Comparison of ENCODE assay signal across 2 cellular contexts in the genomic region with DNA sequence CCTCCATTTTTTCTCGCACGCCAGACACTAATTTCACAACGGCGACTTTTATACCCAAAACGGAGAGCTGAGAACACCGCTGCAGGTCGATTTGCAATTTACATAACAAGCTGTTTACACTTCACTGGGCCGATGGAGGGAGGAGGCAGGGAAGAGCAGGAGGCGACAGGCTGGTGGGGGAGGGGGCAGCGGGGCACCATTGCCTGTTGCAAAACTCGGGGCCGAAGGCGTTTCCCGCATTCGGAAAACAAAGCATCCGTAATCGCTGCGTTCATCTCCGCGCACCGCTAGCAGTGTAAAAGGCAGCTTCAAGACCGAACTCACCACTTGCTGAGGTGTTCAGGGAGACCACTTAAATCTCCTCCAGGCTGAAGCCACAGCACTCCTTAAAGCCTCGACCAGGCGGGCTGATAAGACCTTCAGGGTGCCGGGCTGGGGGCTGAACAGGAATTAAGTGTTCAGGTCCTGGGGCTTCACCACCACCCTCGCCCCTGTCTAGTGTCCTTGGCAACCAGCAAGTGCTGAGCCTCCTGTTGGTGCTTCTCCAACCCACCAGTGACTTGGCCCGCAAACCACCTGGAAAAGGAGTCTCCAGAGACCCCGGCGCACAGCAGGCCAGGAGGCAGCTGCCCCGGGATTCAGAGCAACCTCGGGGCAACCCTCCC.
TF ChIP-seq lines count a peak whose summit lies in the region.

No MANE protein-coding gene starts in this region.

TF ChIP-seq in HEK293, 187 proteins besides CTCF, POLR2A, EP300 and RAD21 (continued from another document):
- TF ChIP-seq, protein P1, sequence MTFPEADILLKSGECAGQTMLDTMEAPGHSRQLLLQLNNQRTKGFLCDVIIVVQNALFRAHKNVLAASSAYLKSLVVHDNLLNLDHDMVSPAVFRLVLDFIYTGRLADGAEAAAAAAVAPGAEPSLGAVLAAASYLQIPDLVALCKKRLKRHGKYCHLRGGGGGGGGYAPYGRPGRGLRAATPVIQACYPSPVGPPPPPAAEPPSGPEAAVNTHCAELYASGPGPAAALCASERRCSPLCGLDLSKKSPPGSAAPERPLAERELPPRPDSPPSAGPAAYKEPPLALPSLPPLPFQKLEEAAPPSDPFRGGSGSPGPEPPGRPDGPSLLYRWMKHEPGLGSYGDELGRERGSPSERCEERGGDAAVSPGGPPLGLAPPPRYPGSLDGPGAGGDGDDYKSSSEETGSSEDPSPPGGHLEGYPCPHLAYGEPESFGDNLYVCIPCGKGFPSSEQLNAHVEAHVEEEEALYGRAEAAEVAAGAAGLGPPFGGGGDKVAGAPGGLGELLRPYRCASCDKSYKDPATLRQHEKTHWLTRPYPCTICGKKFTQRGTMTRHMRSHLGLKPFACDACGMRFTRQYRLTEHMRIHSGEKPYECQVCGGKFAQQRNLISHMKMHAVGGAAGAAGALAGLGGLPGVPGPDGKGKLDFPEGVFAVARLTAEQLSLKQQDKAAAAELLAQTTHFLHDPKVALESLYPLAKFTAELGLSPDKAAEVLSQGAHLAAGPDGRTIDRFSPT (tag by site-specific recombination; IDR thresholded peaks at IDR 0.05), result no peak
- TF ChIP-seq ZNF768 (tag by site-specific recombination; IDR thresholded peaks at IDR 0.05), result no peak
- no peak for TF ChIP-seq ZNF449 (tag by site-specific recombination; IDR thresholded peaks at IDR 0.05)
- TF ChIP-seq MZF1 (tag by site-specific recombination; IDR thresholded peaks at IDR 0.05; ENCODE audit: borderline replicate concordance), result no peak
- no peak for TF ChIP-seq ZNF114 (tag by site-specific recombination; IDR thresholded peaks at IDR 0.05)
- 0 out of 2 replicates have a peak, but pooled peaks have one; percentile 34 for TF ChIP-seq ZBTB17 (tag by site-specific recombination; IDR thresholded peaks at IDR 0.05)
- no peak for TF ChIP-seq ZBTB21 (tag by site-specific recombination; IDR thresholded peaks at IDR 0.05)
- peak; percentile 62; the same call in 1 of the 2 replicates for TF ChIP-seq TRIM28 (IDR thresholded peaks at IDR 0.05; ENCODE audit: borderline replicate concordance, low read length)
- no peak for TF ChIP-seq ZNF747 (tag by site-specific recombination; IDR thresholded peaks at IDR 0.05)
- TF ChIP-seq ZNF529 (tag by site-specific recombination; IDR thresholded peaks at IDR 0.05; ENCODE audit: insufficient replicate concordance), result no peak
- TF ChIP-seq PRDM6 (tag by site-specific recombination; IDR thresholded peaks at IDR 0.05), result peak; percentile 69
TF ChIP-seq in HEK293: peak in this region for 14.

TF ChIP-seq in HepG2, 621 proteins besides CTCF, POLR2A, EP300 and RAD21 (continued from another document and continues in another):
- TF ChIP-seq, protein P2, sequence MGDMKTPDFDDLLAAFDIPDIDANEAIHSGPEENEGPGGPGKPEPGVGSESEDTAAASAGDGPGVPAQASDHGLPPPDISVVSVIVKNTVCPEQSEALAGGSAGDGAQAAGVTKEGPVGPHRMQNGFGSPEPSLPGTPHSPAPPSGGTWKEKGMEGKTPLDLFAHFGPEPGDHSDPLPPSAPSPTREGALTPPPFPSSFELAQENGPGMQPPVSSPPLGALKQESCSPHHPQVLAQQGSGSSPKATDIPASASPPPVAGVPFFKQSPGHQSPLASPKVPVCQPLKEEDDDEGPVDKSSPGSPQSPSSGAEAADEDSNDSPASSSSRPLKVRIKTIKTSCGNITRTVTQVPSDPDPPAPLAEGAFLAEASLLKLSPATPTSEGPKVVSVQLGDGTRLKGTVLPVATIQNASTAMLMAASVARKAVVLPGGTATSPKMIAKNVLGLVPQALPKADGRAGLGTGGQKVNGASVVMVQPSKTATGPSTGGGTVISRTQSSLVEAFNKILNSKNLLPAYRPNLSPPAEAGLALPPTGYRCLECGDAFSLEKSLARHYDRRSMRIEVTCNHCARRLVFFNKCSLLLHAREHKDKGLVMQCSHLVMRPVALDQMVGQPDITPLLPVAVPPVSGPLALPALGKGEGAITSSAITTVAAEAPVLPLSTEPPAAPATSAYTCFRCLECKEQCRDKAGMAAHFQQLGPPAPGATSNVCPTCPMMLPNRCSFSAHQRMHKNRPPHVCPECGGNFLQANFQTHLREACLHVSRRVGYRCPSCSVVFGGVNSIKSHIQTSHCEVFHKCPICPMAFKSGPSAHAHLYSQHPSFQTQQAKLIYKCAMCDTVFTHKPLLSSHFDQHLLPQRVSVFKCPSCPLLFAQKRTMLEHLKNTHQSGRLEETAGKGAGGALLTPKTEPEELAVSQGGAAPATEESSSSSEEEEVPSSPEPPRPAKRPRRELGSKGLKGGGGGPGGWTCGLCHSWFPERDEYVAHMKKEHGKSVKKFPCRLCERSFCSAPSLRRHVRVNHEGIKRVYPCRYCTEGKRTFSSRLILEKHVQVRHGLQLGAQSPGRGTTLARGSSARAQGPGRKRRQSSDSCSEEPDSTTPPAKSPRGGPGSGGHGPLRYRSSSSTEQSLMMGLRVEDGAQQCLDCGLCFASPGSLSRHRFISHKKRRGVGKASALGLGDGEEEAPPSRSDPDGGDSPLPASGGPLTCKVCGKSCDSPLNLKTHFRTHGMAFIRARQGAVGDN (CRISPR knock-in tag; IDR thresholded peaks at IDR 0.05), result peak; percentile 25
- TF ChIP-seq, protein P3, sequence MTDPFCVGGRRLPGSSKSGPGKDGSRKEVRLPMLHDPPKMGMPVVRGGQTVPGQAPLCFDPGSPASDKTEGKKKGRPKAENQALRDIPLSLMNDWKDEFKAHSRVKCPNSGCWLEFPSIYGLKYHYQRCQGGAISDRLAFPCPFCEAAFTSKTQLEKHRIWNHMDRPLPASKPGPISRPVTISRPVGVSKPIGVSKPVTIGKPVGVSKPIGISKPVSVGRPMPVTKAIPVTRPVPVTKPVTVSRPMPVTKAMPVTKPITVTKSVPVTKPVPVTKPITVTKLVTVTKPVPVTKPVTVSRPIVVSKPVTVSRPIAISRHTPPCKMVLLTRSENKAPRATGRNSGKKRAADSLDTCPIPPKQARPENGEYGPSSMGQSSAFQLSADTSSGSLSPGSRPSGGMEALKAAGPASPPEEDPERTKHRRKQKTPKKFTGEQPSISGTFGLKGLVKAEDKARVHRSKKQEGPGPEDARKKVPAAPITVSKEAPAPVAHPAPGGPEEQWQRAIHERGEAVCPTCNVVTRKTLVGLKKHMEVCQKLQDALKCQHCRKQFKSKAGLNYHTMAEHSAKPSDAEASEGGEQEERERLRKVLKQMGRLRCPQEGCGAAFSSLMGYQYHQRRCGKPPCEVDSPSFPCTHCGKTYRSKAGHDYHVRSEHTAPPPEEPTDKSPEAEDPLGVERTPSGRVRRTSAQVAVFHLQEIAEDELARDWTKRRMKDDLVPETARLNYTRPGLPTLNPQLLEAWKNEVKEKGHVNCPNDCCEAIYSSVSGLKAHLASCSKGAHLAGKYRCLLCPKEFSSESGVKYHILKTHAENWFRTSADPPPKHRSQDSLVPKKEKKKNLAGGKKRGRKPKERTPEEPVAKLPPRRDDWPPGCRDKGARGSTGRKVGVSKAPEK (CRISPR knock-in tag; IDR thresholded peaks at IDR 0.05; ENCODE audit: borderline replicate concordance), result peak; percentile 82; the same call in 1 of the 2 replicates
- 0 out of 2 replicates have a peak, but pooled peaks have one; percentile 40 for TF ChIP-seq ZNF598 (CRISPR knock-in tag; IDR thresholded peaks at IDR 0.05; ENCODE audit: borderline replicate concordance)
- 0 out of 2 replicates have a peak, but pooled peaks have one; percentile 26 for TF ChIP-seq ZNF383 (CRISPR knock-in tag; IDR thresholded peaks at IDR 0.05; ENCODE audit: borderline replicate concordance)
- TF ChIP-seq ZNF335 (CRISPR knock-in tag; IDR thresholded peaks at IDR 0.05), result peak; percentile 72; the same call in 1 of the 2 replicates
- TF ChIP-seq, protein P4, sequence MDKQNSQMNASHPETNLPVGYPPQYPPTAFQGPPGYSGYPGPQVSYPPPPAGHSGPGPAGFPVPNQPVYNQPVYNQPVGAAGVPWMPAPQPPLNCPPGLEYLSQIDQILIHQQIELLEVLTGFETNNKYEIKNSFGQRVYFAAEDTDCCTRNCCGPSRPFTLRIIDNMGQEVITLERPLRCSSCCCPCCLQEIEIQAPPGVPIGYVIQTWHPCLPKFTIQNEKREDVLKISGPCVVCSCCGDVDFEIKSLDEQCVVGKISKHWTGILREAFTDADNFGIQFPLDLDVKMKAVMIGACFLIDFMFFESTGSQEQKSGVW (CRISPR knock-in tag; IDR thresholded peaks at IDR 0.05; ENCODE audit: borderline replicate concordance), result no peak
- TF ChIP-seq ELF3 (CRISPR knock-in tag; IDR thresholded peaks at IDR 0.05), result peak; percentile 53; the same call in 1 of the 2 replicates
- peak; percentile 23; the same call in 1 of the 2 replicates for TF ChIP-seq ZNF292 (CRISPR knock-in tag; IDR thresholded peaks at IDR 0.05; ENCODE audit: borderline replicate concordance, low read depth)
- peak; percentile 96; the same call in 1 of the 2 replicates for TF ChIP-seq ZFP1 (CRISPR knock-in tag; IDR thresholded peaks at IDR 0.05)
- TF ChIP-seq MAX (IDR thresholded peaks at IDR 0.05), result peak; percentile 52; the same call in 1 of the 2 replicates
- no peak for TF ChIP-seq ZNF597 (CRISPR knock-in tag; IDR thresholded peaks at IDR 0.05)
- TF ChIP-seq HIVEP1 (CRISPR knock-in tag; IDR thresholded peaks at IDR 0.05), result peak; percentile 55; the same call in 1 of the 2 replicates
- TF ChIP-seq NR2C2 (CRISPR knock-in tag; IDR thresholded peaks at IDR 0.05; ENCODE audit: borderline replicate concordance), result peak; percentile 52; the same call in 1 of the 2 replicates
- TF ChIP-seq HDAC1 (CRISPR knock-in tag; IDR thresholded peaks at IDR 0.05), result peak; percentile 54; the same call in 1 of the 2 replicates
- 0 out of 2 replicates have a peak, but pooled peaks have one; percentile 6 for TF ChIP-seq THAP9 (CRISPR knock-in tag; IDR thresholded peaks at IDR 0.05; ENCODE audit: borderline replicate concordance)
- peak; percentile 73; the same call in 1 of the 2 replicates for TF ChIP-seq SRY (CRISPR knock-in tag; IDR thresholded peaks at IDR 0.05)
- 0 out of 4 replicates have a peak, but pooled peaks of 1 of the 2 experiments have one; percentile 28 for TF ChIP-seq KLF16 (CRISPR knock-in tag; IDR thresholded peaks at IDR 0.05)
- TF ChIP-seq ATM (IDR thresholded peaks at IDR 0.05; ENCODE audit: borderline replicate concordance), result no peak
- TF ChIP-seq ZNF770 (CRISPR knock-in tag; IDR thresholded peaks at IDR 0.05), result peak; percentile 48
- TF ChIP-seq SKI (IDR thresholded peaks at IDR 0.05; ENCODE audit: partially characterized antibody), result peak; percentile 31
- peak; percentile 50 for TF ChIP-seq GABPB1 (CRISPR knock-in tag; IDR thresholded peaks at IDR 0.05)
- 0 out of 2 replicates have a peak, but pooled peaks have one; percentile 32 for TF ChIP-seq TFDP2 (CRISPR knock-in tag; IDR thresholded peaks at IDR 0.05)
- TF ChIP-seq GFI1 (CRISPR knock-in tag; IDR thresholded peaks at IDR 0.05; ENCODE audit: borderline replicate concordance), result 0 out of 2 replicates have a peak, but pooled peaks have one; percentile 18
- peak; percentile 46; the same call in 1 of the 2 replicates for TF ChIP-seq KAT7 (CRISPR knock-in tag; IDR thresholded peaks at IDR 0.05; ENCODE audit: borderline replicate concordance)
- 0 out of 2 replicates have a peak, but pooled peaks have one; percentile 31 for TF ChIP-seq TBX3 (IDR thresholded peaks at IDR 0.05; ENCODE audit: borderline replicate concordance)
